ENCODE assay signal across 9 cellular contexts in genomic region chr12:25384038-25384953, GRCh38.
DNase-seq lines count a peak whose midpoint lies in the region; ATAC-seq, FAIRE-seq and TF ChIP-seq lines count a peak whose summit lies in the region.
"Had no signal": no experiment of that assay in that cellular context is flagged by ENCODE, and none has a peak within 500 bp of the region (broad histone marks: within the 10 kb centered on the region; RNA-seq: fewer than 3 reads in every experiment).

No MANE protein-coding gene starts in this region.

- no peak for ATAC-seq in HG02798 (IDR thresholded peaks at IDR 0.05; ENCODE audit: poor library complexity, unreplicated experiment)

- H3K27me3 ChIP-seq in SJCRH30 (no peaks in the 10 kb centered on the region), ovary (no peaks in the 10 kb centered on the region)

- H3K4me3 ChIP-seq in SJCRH30 (peak overlapping the region; percentile 77), ovary (peak overlapping the region; percentile 83)

- H3K9me3 ChIP-seq in SJCRH30 (replicated peaks) (no peaks in the 10 kb centered on the region), ovary (no peaks in the 10 kb centered on the region)

- intact Hi-C loops in ovary (cut with DNase I) = no loop called here
- intact Hi-C loops in head of caudate nucleus (cut with DNase I) = no loop called here

- in situ Hi-C loops in Caki2 (cut with HindIII; ENCODE audit: low pct_unique_long_range_greater_than_20kb, low sequenced_read_pairs) = no loop called here

- DNase-seq in Caki2 (ENCODE audit: low read depth) (peak; percentile 10), SJCRH30 (no peak), erythroblast (lab: John Stamatoyannopoulos, UW) (peak; percentile 29 to 57), ovary (no peak), head of caudate nucleus (no peak), D341Med (ENCODE audit: low spot score) (no peak), RCC 7860 (ENCODE audit: low spot score) (no peak)
- DNase-seq: cortex of kidney had no signal

- WGBS in ovary, 3 donors = 80 to 84% (median 81%) methylated on average over 20 of the region's 20 CpGs

- H3K27ac ChIP-seq in SJCRH30 = peak overlapping the region; percentile 100
- H3K27ac ChIP-seq in ovary = peak overlapping the region; percentile 85 to 100

- no peak for FAIRE-seq in RCC 7860 (lab: Jason Lieb, UNC)

- TF ChIP-seq POLR2A in erythroblast (IDR thresholded peaks at IDR 0.05; ENCODE audit: low read length) = no peak
- no peak for TF ChIP-seq POLR2A in ovary (IDR thresholded peaks at IDR 0.05)

- H3K4me1 ChIP-seq in SJCRH30 (peaks cover 25% of the 10 kb centered on the region), ovary (ENCODE audit: insufficient read depth) (peaks cover 1% of the 10 kb centered on the region)

- H3K36me3 ChIP-seq in SJCRH30 (no peaks in the 10 kb centered on the region), ovary (no peaks in the 10 kb centered on the region)

- no peak for TF ChIP-seq CTCF in ovary (IDR thresholded peaks at IDR 0.05)

- no peak for TF ChIP-seq EP300 in ovary (IDR thresholded peaks at IDR 0.05)

Comparison
In these comparisons a context has a peak if more than half of its experiments do, and no peak if none do; other contexts are left out.
1. DNase-seq: peak in Caki2 (single experiment) and erythroblast (2 of 2); none in SJCRH30 (0 of 2), ovary (0 of 5), head of caudate nucleus (0 of 42), D341Med (single experiment) and RCC 7860 (single experiment).